In genomic region chr10:60649485-60650271, GRCh38 we compare ENCODE assay signal across 19 cellular contexts.
A peak's percentile ranks its signal among the peaks of the same experiment; 100 is the strongest.
DNase-seq lines count a peak whose midpoint lies in the region; ATAC-seq, FAIRE-seq and TF ChIP-seq lines count a peak whose summit lies in the region.
"Had no signal": no experiment of that assay in that cellular context is flagged by ENCODE, and none has a peak within 500 bp of the region (broad histone marks: within the 10 kb centered on the region; RNA-seq: fewer than 3 reads in every experiment).

No MANE protein-coding gene starts in this region.

- H3K27ac Mint-ChIP-seq in activated CD8-positive, alpha-beta T cell treated with anti-CD3 and anti-CD28 coated beads, Interleukin-2, amount 10 ng/mL, durations not matched to agents 7 days and 5 days, result no peak overlapping the region
- H3K27ac Mint-ChIP-seq: neural progenitor cell had no signal

- DNase-seq in A549 (ENCODE audit: low read depth in 1 of 2, low spot score in 1 of 2) (no peak), NCI-H748 (lab: John Stamatoyannopoulos, UW; ENCODE audit: unreplicated experiment) (peak; percentile 82), epithelial cell of esophagus (ENCODE audit: low read depth) (peak; percentile 9), colonic mucosa (no peak), NCI-H128 (lab: John Stamatoyannopoulos, UW; ENCODE audit: unreplicated experiment) (no peak), ecto neural progenitor cell (ENCODE audit: low spot score) (no peak)
- no peak for DNase-seq in activated CD8-positive, alpha-beta T cell treated with anti-CD3 and anti-CD28 coated beads, Interleukin-2, amount 10 ng/mL, durations not matched to agents 7 days and 5 days
- DNase-seq: activated CD4-positive, alpha-beta T cell treated with anti-CD3 and anti-CD28 coated beads for 4 hours; amniotic stem cell; NCI-H187; NK-92 treated with Interleukin-12 subunit alpha and Interleukin-12 subunit beta, amount 100 ng/mL, for 24 hours; SHP77; substantia nigra; T-helper 9 cell had no signal

- H3K36me3 ChIP-seq in DOHH2 (ENCODE audit: control insufficient read depth, low read length) (no peaks in the 10 kb centered on the region), colonic mucosa (no peaks in the 10 kb centered on the region)
- H3K36me3 ChIP-seq: neural progenitor cell, right atrium auricular region had no signal

- H3K9me3 ChIP-seq in A549 (no peaks in the 10 kb centered on the region), DOHH2 (ENCODE audit: control insufficient read depth, insufficient read depth, low read length) (no peaks in the 10 kb centered on the region), colonic mucosa (no peaks in the 10 kb centered on the region)
- H3K9me3 ChIP-seq: right atrium auricular region had no signal

- H3K9me3 Mint-ChIP-seq in activated CD8-positive, alpha-beta T cell treated with anti-CD3 and anti-CD28 coated beads, Interleukin-2, amount 10 ng/mL, durations not matched to agents 7 days and 5 days (ENCODE audit: insufficient read depth), result no peaks in the 10 kb centered on the region
- H3K9me3 Mint-ChIP-seq: neural progenitor cell had no signal

- TF ChIP-seq POLR2A in A549 (IDR thresholded peaks at IDR 0.05; ENCODE audit: low read length), result no peak

- TF ChIP-seq EP300 in A549 (IDR thresholded peaks at IDR 0.05), result no peak

- H4K20me1 ChIP-seq in DOHH2 (ENCODE audit: control insufficient read depth, insufficient read depth, low read depth, low read length), result no peaks in the 10 kb centered on the region

- ATAC-seq in A549, result peak; percentile 32 to 60; a peak in 3 of 6 replicates
- ATAC-seq in activated CD8-positive, alpha-beta T cell treated with anti-CD3 and anti-CD28 coated beads, Interleukin-2, amount 10 ng/mL, durations not matched to agents 7 days and 5 days, result no peak

- no peak for TF ChIP-seq CTCF in A549 (IDR thresholded peaks at IDR 0.05)
- no peak for TF ChIP-seq CTCF in DOHH2 (IDR thresholded peaks at IDR 0.05; ENCODE audit: low read depth, low read length, poor library complexity, severe bottlenecking)
- no peak for TF ChIP-seq CTCF in epithelial cell of esophagus (IDR thresholded peaks at IDR 0.05; ENCODE audit: insufficient read depth, low read depth, low read length, missing control alignments)
- TF ChIP-seq CTCF in colonic mucosa (IDR thresholded peaks at IDR 0.05), result no peak

- no peak overlapping the region for H3K9ac ChIP-seq in colonic mucosa (ENCODE audit: low read depth in 2 of 2, low read length in 2 of 2)
- H3K9ac ChIP-seq: neural progenitor cell had no signal

- H3F3A ChIP-seq in DOHH2 (ENCODE audit: control insufficient read depth, insufficient read depth), result peaks cover 4% of the 10 kb centered on the region; the same call in 1 of the 2 replicates

- no peaks in the 10 kb centered on the region for H3K9me2 ChIP-seq in DOHH2 (replicated peaks; ENCODE audit: control insufficient read depth, low read length)

- intact Hi-C loops in colonic mucosa (cut with DNase I), result loop anchor here (10.0 kb wide), 4 partner anchors 95 to 555 kb away; partner anchors contain the start of gene CDK1

- no peak overlapping the region for H3K4me3 ChIP-seq in A549
- no peak overlapping the region for H3K4me3 ChIP-seq in DOHH2 (ENCODE audit: low read length)
- no peak overlapping the region for H3K4me3 ChIP-seq in epithelial cell of esophagus (ENCODE audit: low read length)
- H3K4me3 ChIP-seq in colonic mucosa, result no peak overlapping the region
- H3K4me3 ChIP-seq: neural progenitor cell, right atrium auricular region had no signal

- H3K4me1 Mint-ChIP-seq in activated CD8-positive, alpha-beta T cell treated with anti-CD3 and anti-CD28 coated beads, Interleukin-2, amount 10 ng/mL, durations not matched to agents 7 days and 5 days (ENCODE audit: low read depth), result no peaks in the 10 kb centered on the region

- WGBS in A549 (ENCODE audit: missing lambda C conversion rate), result 29% methylated on average over 4 of the region's 4 CpGs

- FAIRE-seq in A549 (lab: Jason Lieb, UNC), result no peak
- FAIRE-seq: D721Med, endothelial cell of umbilical vein had no signal

- POLR2A ChIA-PET in A549 (lab: Yijun Ruan, JAX), result no interaction called here
- POLR2A ChIA-PET in activated CD8-positive, alpha-beta T cell treated with anti-CD3 and anti-CD28 coated beads, Interleukin-2, amount 10 ng/mL, durations not matched to agents 7 days and 5 days (lab: Charles Lee), result no interaction called here

- no peak for TF ChIP-seq RAD21 in A549 (conservative IDR thresholded peaks at IDR 0.05 in 1 of 2, IDR thresholded peaks at IDR 0.05 in 1 of 2)

- CTCF ChIA-PET in A549 (lab: Yijun Ruan, JAX), result interaction anchor here (0.6 to 9.6 kb wide), 6 partner anchors 68 to 779 kb away, joined by 3 to 201 read pairs (median 3); no protein-coding TSS in a partner anchor
- CTCF ChIA-PET in activated CD8-positive, alpha-beta T cell treated with anti-CD3 and anti-CD28 coated beads, Interleukin-2, amount 10 ng/mL, durations not matched to agents 7 days and 5 days (lab: Charles Lee), result interaction anchor here (0.6 to 3.0 kb wide), 8 partner anchors 11 to 535 kb away, joined by 3 to 16 read pairs (median 3); no protein-coding TSS in a partner anchor

- H3K27me3 ChIP-seq in DOHH2 (ENCODE audit: control insufficient read depth, low read length) (no peaks in the 10 kb centered on the region), colonic mucosa (no peaks in the 10 kb centered on the region)
- H3K27me3 ChIP-seq: neural progenitor cell, right atrium auricular region had no signal

- H3K27ac ChIP-seq in A549, result peak overlapping the region in 1 of 2 experiments; percentile 6; a peak in 1 of 6 replicates
- no peak overlapping the region for H3K27ac ChIP-seq in DOHH2 (ENCODE audit: low read depth, low read length)
- H3K27ac ChIP-seq in colonic mucosa, result no peak overlapping the region
- H3K27ac ChIP-seq: neural progenitor cell, right atrium auricular region had no signal

- H3K27me3 Mint-ChIP-seq in activated CD8-positive, alpha-beta T cell treated with anti-CD3 and anti-CD28 coated beads, Interleukin-2, amount 10 ng/mL, durations not matched to agents 7 days and 5 days (ENCODE audit: low read depth), result no peaks in the 10 kb centered on the region

- H3K4me2 ChIP-seq in A549 (peak overlapping the region; percentile 46), DOHH2 (ENCODE audit: low read length) (peak overlapping the region; percentile 36)
- H3K4me2 ChIP-seq: neural progenitor cell had no signal

- H3K79me2 ChIP-seq in DOHH2 (ENCODE audit: control insufficient read depth, low read length), result no peaks in the 10 kb centered on the region

- H3K4me3 Mint-ChIP-seq in activated CD8-positive, alpha-beta T cell treated with anti-CD3 and anti-CD28 coated beads, Interleukin-2, amount 10 ng/mL, durations not matched to agents 7 days and 5 days, result no peak overlapping the region
- H3K4me3 Mint-ChIP-seq: neural progenitor cell had no signal

- H3K4me1 ChIP-seq in A549 (peaks cover 29% of the 10 kb centered on the region; the same call in 2 of the 3 replicates), DOHH2 (ENCODE audit: control insufficient read depth, low read length) (peaks cover 32% of the 10 kb centered on the region), colonic mucosa (no peaks in the 10 kb centered on the region)
- H3K4me1 ChIP-seq: right atrium auricular region had no signal

- H3K36me3 Mint-ChIP-seq in activated CD8-positive, alpha-beta T cell treated with anti-CD3 and anti-CD28 coated beads, Interleukin-2, amount 10 ng/mL, durations not matched to agents 7 days and 5 days (ENCODE audit: low read depth), result no peaks in the 10 kb centered on the region
- H3K36me3 Mint-ChIP-seq: neural progenitor cell had no signal

TF ChIP-seq in A549, 52 proteins besides CTCF, POLR2A, EP300 and RAD21:
- TF ChIP-seq GATA3 (IDR thresholded peaks at IDR 0.05; ENCODE audit: borderline replicate concordance), result no peak
- no peak for TF ChIP-seq EHMT2 (IDR thresholded peaks at IDR 0.05; ENCODE audit: low read depth)
- TF ChIP-seq KDM1A (IDR thresholded peaks at IDR 0.05; ENCODE audit: low read depth), result no peak
- TF ChIP-seq MAX (IDR thresholded peaks at IDR 0.05), result no peak
- no peak for TF ChIP-seq PHF8 (IDR thresholded peaks at IDR 0.05; ENCODE audit: borderline replicate concordance, low read depth)
- no peak for TF ChIP-seq ZNF302 (CRISPR knock-in tag; IDR thresholded peaks at IDR 0.05)
- TF ChIP-seq RNF2 (IDR thresholded peaks at IDR 0.05; ENCODE audit: borderline replicate concordance, low read depth), result no peak
- TF ChIP-seq HEYL (CRISPR knock-in tag; IDR thresholded peaks at IDR 0.05), result no peak
- TF ChIP-seq SREBF2 (IDR thresholded peaks at IDR 0.05), result no peak
- no peak for TF ChIP-seq ESRRA (IDR thresholded peaks at IDR 0.05; ENCODE audit: borderline replicate concordance, low read length)

Comparison
In these comparisons a context has a peak if more than half of its experiments do, and no peak if none do; other contexts are left out.
1. DNase-seq: peak in NCI-H748 (single experiment) and epithelial cell of esophagus (single experiment); none in A549 (0 of 2), colonic mucosa (single experiment), activated CD8-positive, alpha-beta T cell treated with anti-CD3 and anti-CD28 coated beads, Interleukin-2, amount 10 ng/mL, durations not matched to agents 7 days and 5 days (single experiment), NCI-H128 (single experiment) and ecto neural progenitor cell (single experiment).